17 cellular contexts compared by ENCODE assay signal in the genomic region with DNA sequence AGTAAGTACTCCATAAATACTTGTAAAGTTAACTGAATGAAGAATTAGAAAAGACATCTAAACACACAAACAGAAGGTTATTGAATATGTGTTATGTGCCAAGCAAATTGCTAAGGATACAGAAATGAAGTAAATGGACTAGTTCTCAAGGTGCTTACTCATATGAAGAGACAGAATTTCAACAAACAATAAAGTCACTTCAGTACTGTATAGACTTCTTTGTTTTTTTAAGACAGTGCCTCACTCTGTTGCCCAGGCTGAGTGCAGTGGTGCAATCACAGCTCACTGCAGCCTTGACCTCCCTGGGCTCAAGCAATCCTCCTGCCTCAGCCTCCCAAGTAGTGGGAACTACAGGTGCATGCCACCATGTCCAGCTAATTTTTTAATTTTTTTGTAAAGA.
"Had no signal": no experiment of that assay in that cellular context is flagged by ENCODE, and none has a peak within 500 bp of the region (broad histone marks: within the 10 kb centered on the region; RNA-seq: fewer than 3 reads in every experiment).

No MANE protein-coding gene starts in this region.

- H3K4me3 ChIP-seq: colonic mucosa, esophagus squamous epithelium, left ventricle myocardium inferior, lower lobe of right lung, skin epidermis, tibial artery, upper lobe of left lung, vagina had no signal

- H3K36me3 Mint-ChIP-seq: mesothelial cell of epicardium had no signal

- ATAC-seq: left cardiac atrium, lower lobe of right lung, sciatic nerve had no signal

- H3K27ac Mint-ChIP-seq: memory B cell, mesothelial cell of epicardium, nephron had no signal

- DNase-seq: colonic mucosa; dermis blood vessel endothelial cell; esophagus squamous epithelium; kidney; left cardiac atrium; left ventricle myocardium inferior; lower lobe of right lung; occipital lobe; stimulated activated naive CD4-positive, alpha-beta T cell treated with Interleukin-2 at 50 U/mL for 16 hours; tibial artery; upper lobe of left lung had no signal

- H3K9me3 ChIP-seq: colonic mucosa, esophagus squamous epithelium, left ventricle myocardium inferior, lower lobe of right lung, tibial artery, upper lobe of left lung, vagina had no signal

- H3K27me3 Mint-ChIP-seq: memory B cell had no signal

- H3K27me3 ChIP-seq: colonic mucosa, esophagus squamous epithelium, tibial artery, upper lobe of left lung, vagina had no signal

- H3K4me1 Mint-ChIP-seq: memory B cell had no signal

- H3K4me3 Mint-ChIP-seq: memory B cell, mesothelial cell of epicardium, nephron had no signal

- H3K36me3 ChIP-seq: colonic mucosa, esophagus squamous epithelium, left ventricle myocardium inferior, lower lobe of right lung, tibial artery, upper lobe of left lung, vagina had no signal

- H3K9me3 Mint-ChIP-seq: memory B cell, mesothelial cell of epicardium, nephron had no signal

- H3K27ac ChIP-seq: colonic mucosa, esophagus squamous epithelium, left ventricle myocardium inferior, lower lobe of right lung, tibial artery, upper lobe of left lung, vagina had no signal

- H3K4me1 ChIP-seq: colonic mucosa, lower lobe of right lung, tibial artery, upper lobe of left lung, vagina had no signal
